In the genomic region with DNA sequence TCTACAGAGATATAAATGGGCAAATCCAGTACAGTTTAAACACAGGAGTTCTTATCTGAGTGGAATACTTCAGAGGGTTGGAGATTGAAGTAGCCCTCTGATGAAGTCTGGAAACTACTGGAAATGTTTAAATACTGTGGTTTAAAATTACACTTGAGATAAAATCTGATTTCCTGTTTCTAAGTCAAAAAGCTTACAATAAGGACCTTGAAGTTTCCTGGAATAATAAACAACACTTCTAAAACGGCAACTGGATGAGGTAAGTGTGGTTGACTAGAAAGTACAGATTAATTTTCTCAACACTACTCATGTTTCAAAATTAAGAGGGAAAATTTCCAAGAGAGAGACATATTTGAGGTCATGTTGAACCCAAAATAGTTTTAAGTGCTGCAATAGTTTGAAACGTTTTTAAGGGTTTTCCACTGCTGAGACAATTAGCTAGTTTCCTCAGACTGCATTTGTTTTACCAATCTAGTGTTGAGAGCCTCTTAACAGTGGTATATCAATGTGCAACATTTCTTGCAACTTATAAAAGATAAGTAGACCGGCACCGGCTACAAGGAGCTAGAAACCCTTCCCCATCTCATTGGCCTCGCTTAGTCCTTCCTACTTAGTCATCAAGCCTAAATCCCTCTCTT, we compare ENCODE assay signal across 13 cellular contexts. TPM values are rescaled to one million over a fixed set of nuclear protein-coding genes. Genes with fewer than 3 reads are reported as not detected.
DNase-seq lines count a peak whose midpoint lies in the region; ATAC-seq and TF ChIP-seq lines count a peak whose summit lies in the region.
"Had no signal": no experiment of that assay in that cellular context is flagged by ENCODE, and none has a peak within 500 bp of the region (broad histone marks: within the 10 kb centered on the region; RNA-seq: fewer than 3 reads in every experiment).

No MANE protein-coding gene starts in this region.

- H3K9me3 ChIP-seq in DOHH2 (ENCODE audit: control insufficient read depth, insufficient read depth, low read length): no peaks in the 10 kb centered on the region
- H3K9me3 ChIP-seq: suprapubic skin had no signal

- TF ChIP-seq CTCF in DOHH2 (IDR thresholded peaks at IDR 0.05; ENCODE audit: low read depth, low read length, poor library complexity, severe bottlenecking): no peak
- no peak for TF ChIP-seq CTCF in cardiac fibroblast (IDR thresholded peaks at IDR 0.05; ENCODE audit: low read depth, low read length)

- peaks cover 21% of the 10 kb centered on the region for H3K4me1 ChIP-seq in DOHH2 (ENCODE audit: control insufficient read depth, low read length)

- no peaks in the 10 kb centered on the region for H3K27me3 ChIP-seq in DOHH2 (ENCODE audit: control insufficient read depth, low read length)
- H3K27me3 ChIP-seq: brain microvascular endothelial cell, suprapubic skin had no signal

- no peak overlapping the region for H3K27ac ChIP-seq in DOHH2 (ENCODE audit: low read depth, low read length)
- H3K27ac ChIP-seq: brain microvascular endothelial cell, suprapubic skin had no signal

- no peaks in the 10 kb centered on the region for H4K20me1 ChIP-seq in DOHH2 (ENCODE audit: control insufficient read depth, insufficient read depth, low read depth, low read length)

- H3K36me3 ChIP-seq in DOHH2 (ENCODE audit: control insufficient read depth, low read length): no peaks in the 10 kb centered on the region
- H3K36me3 ChIP-seq: brain microvascular endothelial cell, suprapubic skin had no signal

- no peak for ATAC-seq in HG03439 (IDR thresholded peaks at IDR 0.05; ENCODE audit: unreplicated experiment)
- no peak for ATAC-seq in HG02970 (IDR thresholded peaks at IDR 0.05; ENCODE audit: low FRiP score, unreplicated experiment)
- ATAC-seq in GM21825 (IDR thresholded peaks at IDR 0.05; ENCODE audit: unreplicated experiment): no peak

- H3K4me3 ChIP-seq in DOHH2 (ENCODE audit: low read length): no peak overlapping the region
- H3K4me3 ChIP-seq in cardiac fibroblast (replicated peaks in 1 of 2; ENCODE audit: low read depth in 2 of 2, low read length in 2 of 2): no peak overlapping the region
- H3K4me3 ChIP-seq: suprapubic skin had no signal

- no peaks in the 10 kb centered on the region for H3F3A ChIP-seq in DOHH2 (ENCODE audit: control insufficient read depth, insufficient read depth)

- no peaks in the 10 kb centered on the region for H3K9me2 ChIP-seq in DOHH2 (replicated peaks; ENCODE audit: control insufficient read depth, low read length)

- DNase-seq in LHCN-M2 (ENCODE audit: low read depth) (peak; percentile 49), cardiac fibroblast (ENCODE audit: low read depth in 2 of 2) (peak; percentile 3 to 17), myocyte (ENCODE audit: low read depth) (peak; percentile 47)
- DNase-seq in activated effector memory CD4-positive, alpha-beta T cell treated with Interleukin-2 at 50 U/mL for 16 hours: no peak
- DNase-seq: activated CD4-positive, alpha-beta T cell treated with anti-CD3 and anti-CD28 coated beads, Interleukin-2, amount 50 U/mL, for 4 hours; brain microvascular endothelial cell; glutamatergic neuron; NCI-H1436 had no signal

- no peaks in the 10 kb centered on the region for H3K79me2 ChIP-seq in DOHH2 (ENCODE audit: control insufficient read depth, low read length)

- H3K4me2 ChIP-seq in DOHH2 (ENCODE audit: low read length): peak overlapping the region; percentile 16; the same call in 1 of the 2 replicates

RNA-seq across cellular contexts. Expression of a gene that starts 27.4 kb away (rescaled TPM):
- total RNA-seq in LHCN-M2 (2014; rRNA removed) (not detected in 2 replicates), myocyte (not detected in 2 replicates)
- polyA plus RNA-seq in LHCN-M2 (2012): not detected
- polyA plus RNA-seq in myocyte (2012): not detected

RNA-seq across cellular contexts. Expression of a gene that starts 41.2 kb away (rescaled TPM):
- total RNA-seq in LHCN-M2 (2014; rRNA removed) (not detected in 2 replicates), myocyte (0.10 TPM in 1 of 2 replicates, not detected in the other)
- not detected for polyA plus RNA-seq in LHCN-M2 (2012)
- polyA plus RNA-seq in myocyte (2012): not detected
